In the genomic region with DNA sequence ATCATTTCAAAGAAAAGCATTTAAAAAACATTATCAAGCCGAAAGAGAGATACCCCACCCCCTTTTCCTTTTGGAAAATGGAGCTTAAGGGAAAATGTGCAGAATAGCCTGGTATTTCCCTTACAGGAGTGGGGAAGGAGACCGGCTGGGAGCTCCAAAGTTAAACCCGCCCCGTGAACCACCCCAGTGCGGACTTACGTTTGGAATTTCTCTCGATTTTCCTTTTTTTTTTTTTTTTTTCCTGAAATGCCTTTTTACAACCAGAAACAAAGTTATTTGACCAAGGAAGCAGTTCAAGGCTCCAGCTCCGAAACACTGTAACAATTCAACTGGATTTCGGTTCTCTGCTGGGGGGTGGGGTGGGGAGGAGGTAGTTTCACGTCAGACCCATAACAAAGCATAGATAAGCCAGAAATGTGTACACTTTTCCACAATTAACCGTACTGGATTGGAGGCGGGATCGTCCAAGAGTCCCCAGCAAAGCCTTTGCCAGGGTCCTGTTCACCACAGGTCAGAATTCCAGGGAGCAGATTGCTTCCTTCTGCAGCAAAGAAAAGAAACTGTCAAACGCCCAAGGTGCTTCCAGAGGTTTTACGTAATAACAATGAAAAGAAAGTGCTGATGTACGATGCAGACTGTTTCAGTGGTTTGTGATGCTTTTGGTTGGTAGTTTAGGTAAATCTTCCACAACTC, we compare ENCODE assay signal across 8 cellular contexts. TPM values are rescaled to one million over a fixed set of nuclear protein-coding genes. Genes with fewer than 3 reads are reported as not detected.
DNase-seq lines count a peak whose midpoint lies in the region; ATAC-seq lines count a peak whose summit lies in the region.

No MANE protein-coding gene starts in this region.

- H3K27me3 Mint-ChIP-seq in activated CD8-positive, alpha-beta memory T cell treated with anti-CD3 and anti-CD28 coated beads, Interleukin-2, amount 10 ng/mL, durations not matched to agents 7 days and 5 days, result peaks cover 66% of the 10 kb centered on the region
- peaks cover 58% of the 10 kb centered on the region for H3K27me3 Mint-ChIP-seq in activated T-helper 17 cell treated with anti-CD3 and anti-CD28 coated beads, Interleukin-2, amount 50 U/mL, for 72 hours
- H3K27me3 Mint-ChIP-seq in stimulated activated naive CD8-positive, alpha-beta T cell treated with anti-CD3 and anti-CD28 coated beads, Interleukin-15, amount 100 ng/mL, for 72 hours, result peaks cover 92% of the 10 kb centered on the region

- DNase-seq in activated CD8-positive, alpha-beta memory T cell treated with anti-CD3 and anti-CD28 coated beads, Interleukin-2, amount 10 ng/mL, durations not matched to agents 7 days and 5 days, result no peak
- DNase-seq in activated CD8-positive, alpha-beta memory T cell treated with anti-CD3 and anti-CD28 coated beads, Interleukin-2, amount 50 U/mL, for 4 hours, result no peak
- no peak for DNase-seq in stimulated activated naive CD8-positive, alpha-beta T cell treated with anti-CD3 and anti-CD28 coated beads, Interleukin-15, amount 100 ng/mL, for 72 hours
- DNase-seq in HK-2 (ENCODE audit: unreplicated experiment) (no peak), T1000 (lab: John Stamatoyannopoulos, UW) (no peak), CD1c-positive myeloid dendritic cell (ENCODE audit: extremely low spot score) (no peak)

- H3K9me3 Mint-ChIP-seq in activated CD8-positive, alpha-beta memory T cell treated with anti-CD3 and anti-CD28 coated beads, Interleukin-2, amount 10 ng/mL, durations not matched to agents 7 days and 5 days (ENCODE audit: low read depth), result no peaks in the 10 kb centered on the region
- H3K9me3 Mint-ChIP-seq in activated T-helper 17 cell treated with anti-CD3 and anti-CD28 coated beads, Interleukin-2, amount 50 U/mL, for 72 hours, result no peaks in the 10 kb centered on the region
- H3K9me3 Mint-ChIP-seq in stimulated activated naive CD8-positive, alpha-beta T cell treated with anti-CD3 and anti-CD28 coated beads, Interleukin-15, amount 100 ng/mL, for 72 hours, result no peaks in the 10 kb centered on the region

- CTCF ChIA-PET in activated CD8-positive, alpha-beta memory T cell treated with anti-CD3 and anti-CD28 coated beads, Interleukin-2, amount 10 ng/mL, durations not matched to agents 7 days and 5 days (lab: Charles Lee), result interaction anchor here (0.7 to 1.6 kb wide), 4 partner anchors 8 to 23 kb away, joined by 3 to 30 read pairs (median 4); no protein-coding TSS in a partner anchor

- H3K4me3 Mint-ChIP-seq in activated CD8-positive, alpha-beta memory T cell treated with anti-CD3 and anti-CD28 coated beads, Interleukin-2, amount 10 ng/mL, durations not matched to agents 7 days and 5 days, result peak overlapping the region; percentile 78
- peak overlapping the region; percentile 87 for H3K4me3 Mint-ChIP-seq in activated T-helper 17 cell treated with anti-CD3 and anti-CD28 coated beads, Interleukin-2, amount 50 U/mL, for 72 hours
- peak overlapping the region; percentile 84 to 86 for H3K4me3 Mint-ChIP-seq in stimulated activated naive CD8-positive, alpha-beta T cell treated with anti-CD3 and anti-CD28 coated beads, Interleukin-15, amount 100 ng/mL, for 72 hours

- peaks cover 37% of the 10 kb centered on the region for H3K4me1 Mint-ChIP-seq in activated CD8-positive, alpha-beta memory T cell treated with anti-CD3 and anti-CD28 coated beads, Interleukin-2, amount 10 ng/mL, durations not matched to agents 7 days and 5 days
- H3K4me1 Mint-ChIP-seq in activated T-helper 17 cell treated with anti-CD3 and anti-CD28 coated beads, Interleukin-2, amount 50 U/mL, for 72 hours, result peaks cover 32% of the 10 kb centered on the region
- H3K4me1 Mint-ChIP-seq in stimulated activated naive CD8-positive, alpha-beta T cell treated with anti-CD3 and anti-CD28 coated beads, Interleukin-15, amount 100 ng/mL, for 72 hours, result peaks cover 45% of the 10 kb centered on the region

- H3K27ac Mint-ChIP-seq in activated CD8-positive, alpha-beta memory T cell treated with anti-CD3 and anti-CD28 coated beads, Interleukin-2, amount 10 ng/mL, durations not matched to agents 7 days and 5 days, result peak overlapping the region; percentile 3
- peak overlapping the region; percentile 28 for H3K27ac Mint-ChIP-seq in activated T-helper 17 cell treated with anti-CD3 and anti-CD28 coated beads, Interleukin-2, amount 50 U/mL, for 72 hours
- peak overlapping the region in 1 of 2 donors; percentile 71 for H3K27ac Mint-ChIP-seq in stimulated activated naive CD8-positive, alpha-beta T cell treated with anti-CD3 and anti-CD28 coated beads, Interleukin-15, amount 100 ng/mL, for 72 hours

- peak overlapping the region; percentile 61 for H3K4me3 ChIP-seq in iPS-11a (ENCODE audit: low read depth, low read length)

- ATAC-seq in activated CD8-positive, alpha-beta memory T cell treated with anti-CD3 and anti-CD28 coated beads, Interleukin-2, amount 10 ng/mL, durations not matched to agents 7 days and 5 days, result no peak
- ATAC-seq in activated T-helper 17 cell treated with anti-CD3 and anti-CD28 coated beads, Interleukin-2, amount 50 U/mL, for 72 hours (replicated peaks), result no peak
- ATAC-seq in stimulated activated naive CD8-positive, alpha-beta T cell treated with anti-CD3 and anti-CD28 coated beads, Interleukin-15, amount 100 ng/mL, for 72 hours, result no peak

- no peaks in the 10 kb centered on the region for H3K36me3 Mint-ChIP-seq in activated CD8-positive, alpha-beta memory T cell treated with anti-CD3 and anti-CD28 coated beads, Interleukin-2, amount 10 ng/mL, durations not matched to agents 7 days and 5 days
- H3K36me3 Mint-ChIP-seq in activated T-helper 17 cell treated with anti-CD3 and anti-CD28 coated beads, Interleukin-2, amount 50 U/mL, for 72 hours (ENCODE audit: low read depth), result peaks cover 9% of the 10 kb centered on the region

RNA-seq across cellular contexts. Expression of a gene that starts 6.7 kb away (rescaled TPM):
- under 1 TPM; 0.26 to 0.29 TPM for total RNA-seq in activated CD8-positive, alpha-beta memory T cell treated with anti-CD3 and anti-CD28 coated beads, Interleukin-2, amount 10 ng/mL, durations not matched to agents 7 days and 5 days
- under 1 TPM; 0.06 to 0.95 TPM for total RNA-seq in activated T-helper 17 cell treated with anti-CD3 and anti-CD28 coated beads, Interleukin-2, amount 50 U/mL, for 72 hours

RNA-seq across cellular contexts. Expression of a gene that starts 15.3 kb away (rescaled TPM):
- total RNA-seq in activated CD8-positive, alpha-beta memory T cell treated with anti-CD3 and anti-CD28 coated beads, Interleukin-2, amount 10 ng/mL, durations not matched to agents 7 days and 5 days, result 10 to 100 TPM; 42.2 to 65.2 TPM
- total RNA-seq in activated T-helper 17 cell treated with anti-CD3 and anti-CD28 coated beads, Interleukin-2, amount 50 U/mL, for 72 hours, result 10 to 100 TPM; 45.2 to 50.1 TPM
